Comparison of ENCODE assay signal across 25 cellular contexts in the genomic region with DNA sequence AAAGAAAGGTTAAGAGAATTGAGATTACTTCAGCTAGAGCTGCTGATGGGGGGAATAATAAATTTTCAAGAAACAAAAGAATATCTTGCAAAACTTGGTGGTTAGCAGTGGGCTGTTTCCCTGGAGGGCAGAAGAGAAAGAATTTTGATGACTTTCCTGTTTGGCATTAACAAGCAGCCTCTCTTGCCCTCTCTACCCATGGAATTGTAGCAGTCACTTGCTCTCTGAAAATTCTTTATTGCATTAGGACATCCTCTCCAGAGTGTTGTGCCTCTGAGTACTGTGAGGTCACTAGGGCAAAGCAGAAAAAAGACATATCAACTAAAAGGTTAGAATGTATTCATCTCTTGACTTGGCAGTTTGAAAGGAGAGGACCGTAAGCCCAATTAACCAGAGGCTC.
A peak's percentile ranks its signal among the peaks of the same experiment; 100 is the strongest.
DNase-seq lines count a peak whose midpoint lies in the region; ATAC-seq, FAIRE-seq and TF ChIP-seq lines count a peak whose summit lies in the region.
"Had no signal": no experiment of that assay in that cellular context is flagged by ENCODE, and none has a peak within 500 bp of the region (broad histone marks: within the 10 kb centered on the region; RNA-seq: fewer than 3 reads in every experiment).

No MANE protein-coding gene starts in this region.

- ATAC-seq in HG03108 (IDR thresholded peaks at IDR 0.05; ENCODE audit: unreplicated experiment) (no peak), GM18519 (IDR thresholded peaks at IDR 0.05; ENCODE audit: low FRiP score, unreplicated experiment) (no peak)
- no peak for ATAC-seq in naive thymus-derived CD4-positive, alpha-beta T cell

- no peaks in the 10 kb centered on the region for H3K9me3 ChIP-seq in naive thymus-derived CD4-positive, alpha-beta T cell (ENCODE audit: control insufficient read depth in 2 of 3, low read length in 3 of 3)
- H3K9me3 ChIP-seq: right atrium auricular region, tibial artery had no signal

- intact Hi-C loops in naive thymus-derived CD4-positive, alpha-beta T cell (cut with micrococcal nuclease), result no loop called here

- no peaks in the 10 kb centered on the region for H3K36me3 ChIP-seq in BJ (ENCODE audit: control insufficient read depth, insufficient read depth, low read length)
- no peaks in the 10 kb centered on the region for H3K36me3 ChIP-seq in naive thymus-derived CD4-positive, alpha-beta T cell (ENCODE audit: control insufficient read depth in 2 of 3, insufficient read depth in 3 of 3, low read length in 3 of 3)
- H3K36me3 ChIP-seq: right atrium auricular region, tibial artery had no signal

- H3K36me3 Mint-ChIP-seq in naive thymus-derived CD4-positive, alpha-beta T cell, result no peaks in the 10 kb centered on the region
- H3K36me3 Mint-ChIP-seq: activated naive CD4-positive, alpha-beta T cell treated with anti-CD3 and anti-CD28 coated beads, Interleukin-2, amount 10 ng/mL, durations not matched to agents 7 days and 5 days; CD4-positive, CD25-positive, alpha-beta regulatory T cell had no signal

- no peaks in the 10 kb centered on the region for H3K4me1 Mint-ChIP-seq in naive thymus-derived CD4-positive, alpha-beta T cell
- H3K4me1 Mint-ChIP-seq: activated naive CD4-positive, alpha-beta T cell treated with anti-CD3 and anti-CD28 coated beads, Interleukin-2, amount 10 ng/mL, durations not matched to agents 7 days and 5 days; CD4-positive, CD25-positive, alpha-beta regulatory T cell; nephron had no signal

- H3K27ac ChIP-seq in naive thymus-derived CD4-positive, alpha-beta T cell (ENCODE audit: low read depth, low read length), result no peak overlapping the region
- H3K27ac ChIP-seq: right atrium auricular region, tibial artery had no signal

- CTCF ChIA-PET in BJ (lab: Yijun Ruan, JAX), result interaction anchor here (1.2 to 1.6 kb wide), 3 partner anchors 10 to 122 kb away, joined by 3 to 4 read pairs (median 4); no protein-coding TSS in a partner anchor
- CTCF ChIA-PET in naive thymus-derived CD4-positive, alpha-beta T cell (lab: Charles Lee), result no interaction called here

- TF ChIP-seq CTCF in BJ (IDR thresholded peaks at IDR 0.05; ENCODE audit: insufficient read depth, low read depth, low read length) (no peak), fibroblast of villous mesenchyme (IDR thresholded peaks at IDR 0.05; ENCODE audit: insufficient read depth, low read depth, low read length) (no peak)

- DNase-seq in BJ (ENCODE audit: low read depth) (peak; percentile 75), HTR-8/SVneo (ENCODE audit: insufficient read length, low spot score) (peak; percentile 15), amniotic epithelial cell (ENCODE audit: low read depth) (peak; percentile 78), fibroblast of villous mesenchyme (ENCODE audit: low read depth) (peak; percentile 8), NCI-H526 treated with DMSO at 0.1 percent for 48 hours (lab: John Stamatoyannopoulos, UW) (no peak)
- no peak for DNase-seq in naive thymus-derived CD4-positive, alpha-beta T cell
- DNase-seq: 8988T; activated CD4-positive, alpha-beta T cell treated with anti-CD3 and anti-CD28 coated beads, Interleukin-2, amount 50 U/mL, for 48 hours; activated CD8-positive, alpha-beta memory T cell treated with anti-CD3 and anti-CD28 coated beads, Interleukin-2, amount 50 U/mL, for 4 hours; activated naive CD4-positive, alpha-beta T cell treated with anti-CD3 and anti-CD28 coated beads, Interleukin-2, amount 10 ng/mL, durations not matched to agents 7 days and 5 days; caudate nucleus; CD4-positive, CD25-positive, alpha-beta regulatory T cell; endodermal cell; islet precursor cell; KBM-7; MM.1S; NCI-H1417; NCI-H446 treated with DMSO at 0.1 percent for 48 hours; stimulated activated CD4-positive, alpha-beta T cell treated with anti-CD3 and anti-CD28 coated beads, Interleukin-2, amount 100 ng/mL, for 24 hours; tibial artery had no signal

- H3K27ac Mint-ChIP-seq in naive thymus-derived CD4-positive, alpha-beta T cell, result no peak overlapping the region
- H3K27ac Mint-ChIP-seq: activated naive CD4-positive, alpha-beta T cell treated with anti-CD3 and anti-CD28 coated beads, Interleukin-2, amount 10 ng/mL, durations not matched to agents 7 days and 5 days; CD4-positive, CD25-positive, alpha-beta regulatory T cell; endodermal cell had no signal

- no peak for FAIRE-seq in HTR-8/SVneo (lab: Jason Lieb, UNC)
- FAIRE-seq: H54 had no signal

- no peaks in the 10 kb centered on the region for H3K27me3 ChIP-seq in BJ (ENCODE audit: control insufficient read depth, insufficient read depth, low read length)
- H3K27me3 ChIP-seq in naive thymus-derived CD4-positive, alpha-beta T cell (ENCODE audit: control insufficient read depth in 2 of 2, insufficient read depth in 2 of 2, low read length in 2 of 2), result no peaks in the 10 kb centered on the region
- H3K27me3 ChIP-seq: right atrium auricular region, tibial artery had no signal

- H3K4me3 Mint-ChIP-seq in naive thymus-derived CD4-positive, alpha-beta T cell, result no peak overlapping the region
- H3K4me3 Mint-ChIP-seq: activated naive CD4-positive, alpha-beta T cell treated with anti-CD3 and anti-CD28 coated beads, Interleukin-2, amount 10 ng/mL, durations not matched to agents 7 days and 5 days; endodermal cell; nephron had no signal

- H3K9me3 Mint-ChIP-seq in naive thymus-derived CD4-positive, alpha-beta T cell, result no peaks in the 10 kb centered on the region
- H3K9me3 Mint-ChIP-seq: activated naive CD4-positive, alpha-beta T cell treated with anti-CD3 and anti-CD28 coated beads, Interleukin-2, amount 10 ng/mL, durations not matched to agents 7 days and 5 days; endodermal cell; nephron had no signal

- no peak overlapping the region for H3K4me3 ChIP-seq in BJ (ENCODE audit: low read depth, low read length)
- no peak overlapping the region for H3K4me3 ChIP-seq in fibroblast of villous mesenchyme (ENCODE audit: low read depth, low read length)
- no peak overlapping the region for H3K4me3 ChIP-seq in naive thymus-derived CD4-positive, alpha-beta T cell (ENCODE audit: low read length)
- H3K4me3 ChIP-seq: right atrium auricular region, tibial artery had no signal

- POLR2A ChIA-PET in BJ (lab: Charles Lee), result interaction anchor here (0.6 to 0.7 kb wide), 2 partner anchors 71 to 162 kb away, joined by 3 to 5 read pairs; no protein-coding TSS in a partner anchor
- POLR2A ChIA-PET in naive thymus-derived CD4-positive, alpha-beta T cell (lab: Charles Lee), result no interaction called here

- no peaks in the 10 kb centered on the region for H3K4me1 ChIP-seq in naive thymus-derived CD4-positive, alpha-beta T cell (ENCODE audit: control insufficient read depth in 2 of 2, insufficient read depth in 2 of 2, low read length in 2 of 2)
- H3K4me1 ChIP-seq: right atrium auricular region, tibial artery had no signal

- peaks cover 0 to 17% (median 13%) of the 10 kb centered on the region in 5 donors for H3K27me3 Mint-ChIP-seq in naive thymus-derived CD4-positive, alpha-beta T cell

Comparison
In these comparisons a context has a peak if more than half of its experiments do, and no peak if none do; other contexts are left out.
1. DNase-seq: peak in BJ (single experiment), HTR-8/SVneo (single experiment), amniotic epithelial cell (single experiment) and fibroblast of villous mesenchyme (single experiment); none in NCI-H526 treated with DMSO at 0.1 percent for 48 hours (single experiment) and naive thymus-derived CD4-positive, alpha-beta T cell (0 of 9).